In the genomic region with DNA sequence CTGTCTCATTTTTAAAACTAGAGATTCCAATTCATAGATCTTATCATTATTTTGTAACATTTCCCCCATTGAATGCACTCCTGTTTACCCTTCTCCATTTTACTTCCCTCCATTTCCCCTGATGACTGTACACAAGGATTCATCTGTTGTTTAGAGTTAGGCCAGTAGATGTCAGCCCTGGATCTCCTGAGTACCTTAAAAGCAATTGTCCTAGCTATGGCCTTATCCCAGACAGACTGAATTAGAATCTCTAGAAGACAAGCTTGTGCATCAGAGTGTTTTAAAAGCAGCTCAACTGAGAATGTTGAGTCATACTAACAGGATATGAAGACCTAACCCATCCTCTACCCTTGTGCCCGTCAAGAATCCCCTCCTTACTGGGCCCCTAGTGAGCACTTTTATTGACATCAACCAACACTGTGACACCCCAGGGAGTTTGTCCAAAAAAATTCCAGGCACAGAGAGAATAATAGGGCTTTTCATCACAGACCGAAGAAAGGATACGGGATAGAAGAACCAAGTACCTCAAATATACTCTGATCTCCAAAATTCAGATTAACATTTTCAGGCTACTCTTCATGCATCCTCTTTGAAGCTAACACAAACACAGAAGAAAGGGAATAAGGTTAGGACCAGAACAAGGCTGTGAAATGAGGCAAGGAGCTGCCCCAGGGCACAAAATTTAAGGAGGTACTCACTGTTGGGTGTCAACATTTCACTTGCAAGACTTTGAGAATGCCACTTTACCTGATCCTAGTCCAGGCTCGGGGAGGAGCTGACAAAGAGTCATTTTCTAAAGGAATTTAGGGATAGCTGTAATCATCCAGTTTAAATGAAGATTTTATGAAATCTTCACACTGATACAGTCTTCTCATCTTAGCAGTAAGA, we compare ENCODE assay signal across 9 cellular contexts. TPM values are rescaled to one million over a fixed set of nuclear protein-coding genes. Genes with fewer than 3 reads are reported as not detected.
DNase-seq lines count a peak whose midpoint lies in the region; ATAC-seq, FAIRE-seq and TF ChIP-seq lines count a peak whose summit lies in the region.
"Had no signal": no experiment of that assay in that cellular context is flagged by ENCODE, and none has a peak within 500 bp of the region (broad histone marks: within the 10 kb centered on the region; RNA-seq: fewer than 3 reads in every experiment).

No MANE protein-coding gene starts in this region.

- H2BK120ac ChIP-seq in trophoblast cell (ENCODE audit: insufficient read depth, low read length, poor library complexity), result no peak overlapping the region

- no peak overlapping the region for H3K18ac ChIP-seq in trophoblast cell (ENCODE audit: low read length)

- no peaks in the 10 kb centered on the region for H4K20me1 ChIP-seq in PC-9 (ENCODE audit: insufficient read depth)
- no peaks in the 10 kb centered on the region for H4K20me1 ChIP-seq in endothelial cell of umbilical vein (replicated peaks; ENCODE audit: control insufficient read depth, extremely low read depth, insufficient read depth, low read length)

- H2BK5ac ChIP-seq in trophoblast cell (ENCODE audit: low read depth, low read length, poor library complexity), result no peak overlapping the region

- WGBS in trophoblast cell (ENCODE audit: extremely low coverage, insufficient coverage, insufficient read length), result no CpG with 5 or more reads among the region's 4 CpGs

- H2BK12ac ChIP-seq in trophoblast cell (ENCODE audit: low read length), result no peak overlapping the region

- H3K9me1 ChIP-seq in endothelial cell of umbilical vein (replicated peaks; ENCODE audit: control insufficient read depth, extremely low read depth, insufficient read depth, low read length), result no peaks in the 10 kb centered on the region

- H3K9me2 ChIP-seq in PC-9 (ENCODE audit: insufficient read depth), result no peaks in the 10 kb centered on the region

- BruUV-seq in PC-9 (replicated peaks; lab: Mats Ljungman, UMichigan) (no TSS peak), endothelial cell of umbilical vein (replicated peaks; lab: Mats Ljungman, UMichigan) (no TSS peak)

- DNase-seq in DMS153 (lab: John Stamatoyannopoulos, UW) (peak; percentile 26), DMS153 treated with DMSO at 0.1 percent for 48 hours (lab: John Stamatoyannopoulos, UW; ENCODE audit: unreplicated experiment) (no peak), PC-9 (peak; percentile 40 to 79), endothelial cell of umbilical vein (ENCODE audit: low read depth, low spot score) (peak; percentile 25), trophoblast cell (peak; percentile 72 to 80), retina (no peak)

- H3K4me1 ChIP-seq in PC-9 (replicated peaks; ENCODE audit: insufficient read depth), result peaks cover 12% of the 10 kb centered on the region
- no peaks in the 10 kb centered on the region for H3K4me1 ChIP-seq in endothelial cell of umbilical vein (ENCODE audit: control insufficient read depth, extremely low read depth, insufficient read depth, low read length)
- peaks cover 2 to 6% of the 10 kb centered on the region in 2 experiments for H3K4me1 ChIP-seq in trophoblast cell (ENCODE audit: control insufficient read depth in 1 of 2, insufficient read depth in 2 of 2, low read length in 2 of 2)

- no peak overlapping the region for H4K12ac ChIP-seq in trophoblast cell (ENCODE audit: low read depth, low read length)

- FAIRE-seq in endothelial cell of umbilical vein (lab: Jason Lieb, UNC), result peak; percentile 65
- FAIRE-seq: A204.1 had no signal

- POLR2A ChIA-PET in PC-9 (lab: Charles Lee; ENCODE audit: unreplicated experiment) (interaction anchor here (0.6 to 1.5 kb wide), 7 partner anchors 12 to 389 kb away, joined by 3 to 8 read pairs (median 4); a partner anchor contains a TSS), endothelial cell of umbilical vein (lab: Charles Lee) (no interaction called here)

- H3K9me3 ChIP-seq in PC-9 (ENCODE audit: insufficient read depth, low read depth) (peaks cover 2% of the 10 kb centered on the region; the same call in 1 of the 2 replicates), endothelial cell of umbilical vein (replicated peaks; ENCODE audit: control insufficient read depth, insufficient read depth, low read length) (no peaks in the 10 kb centered on the region), trophoblast cell (ENCODE audit: insufficient read depth, low read depth, low read length) (no peaks in the 10 kb centered on the region)

- H3K27me3 ChIP-seq in PC-9 (ENCODE audit: insufficient read depth, low read depth) (no peaks in the 10 kb centered on the region), endothelial cell of umbilical vein (ENCODE audit: control insufficient read depth in 2 of 2, insufficient read depth in 2 of 2, low read length in 2 of 2) (peaks cover 0 to 7% of the 10 kb centered on the region in 2 experiments), trophoblast cell (ENCODE audit: insufficient read depth, low read length) (no peaks in the 10 kb centered on the region)

- H2AK5ac ChIP-seq in trophoblast cell (ENCODE audit: low read length), result no peak overlapping the region

- H3K14ac ChIP-seq in trophoblast cell (ENCODE audit: low read length), result no peak overlapping the region

- H2AFZ ChIP-seq in PC-9 (no peak overlapping the region), endothelial cell of umbilical vein (ENCODE audit: low read depth, low read length) (no peak overlapping the region), trophoblast cell (ENCODE audit: insufficient read depth, low read length, poor library complexity) (no peak overlapping the region)

- no peak overlapping the region for H4K91ac ChIP-seq in trophoblast cell (ENCODE audit: low read depth, low read length)

- no peak overlapping the region for H3K4ac ChIP-seq in trophoblast cell (ENCODE audit: low read depth, low read length)

- H3K27ac ChIP-seq in PC-9, result no peak overlapping the region
- H3K27ac ChIP-seq in endothelial cell of umbilical vein (ENCODE audit: insufficient read depth, low read depth, low read length), result no peak overlapping the region
- no peak overlapping the region for H3K27ac ChIP-seq in trophoblast cell (ENCODE audit: low read depth, low read length)

- ATAC-seq in GM19468 (IDR thresholded peaks at IDR 0.05; ENCODE audit: extremely low read depth, unreplicated experiment), result peak; percentile 89
- peak; percentile 94 for ATAC-seq in HG03460 (IDR thresholded peaks at IDR 0.05; ENCODE audit: unreplicated experiment)

- H3K9ac ChIP-seq in endothelial cell of umbilical vein (replicated peaks; ENCODE audit: extremely low read depth, insufficient read depth, low read length) (no peak overlapping the region), trophoblast cell (ENCODE audit: low read length) (no peak overlapping the region)

- H4K8ac ChIP-seq in trophoblast cell (ENCODE audit: low read depth, low read length), result no peak overlapping the region

- no peak overlapping the region for H3K4me2 ChIP-seq in PC-9
- H3K4me2 ChIP-seq in endothelial cell of umbilical vein (ENCODE audit: insufficient read depth, low read length), result no peak overlapping the region
- no peak overlapping the region for H3K4me2 ChIP-seq in trophoblast cell (ENCODE audit: low read length)

- intact Hi-C loops in PC-9 (cut with micrococcal nuclease; ENCODE audit: unreplicated experiment), result loop anchor here (1.0 to 10.0 kb wide), 7 partner anchors 38 to 467 kb away; no protein-coding TSS in a partner anchor
- intact Hi-C loops in endothelial cell of umbilical vein (cut with micrococcal nuclease), result no loop called here

- no peak overlapping the region for H3K23ac ChIP-seq in trophoblast cell (ENCODE audit: low read length)

- peaks cover 3% of the 10 kb centered on the region for H3K79me1 ChIP-seq in trophoblast cell (ENCODE audit: low read length)

- peak; percentile 80 for TF ChIP-seq CTCF in PC-9 (conservative IDR thresholded peaks at IDR 0.05)
- peak; percentile 4 to 15 for TF ChIP-seq CTCF in endothelial cell of umbilical vein (IDR thresholded peaks at IDR 0.05; ENCODE audit: extremely low read depth in 1 of 2, insufficient read depth in 1 of 2, low read depth in 1 of 2, low read length in 2 of 2)

- TF ChIP-seq POLR2A in endothelial cell of umbilical vein (IDR thresholded peaks at IDR 0.05; ENCODE audit: low read depth, low read length), result no peak

- dilution Hi-C loops in endothelial cell of umbilical vein (cut with MboI; ENCODE audit: extremely low pct_ligation_motif_present, low sequenced_read_pairs), result no loop called here

- H3K4me3 ChIP-seq in PC-9 (no peak overlapping the region), endothelial cell of umbilical vein (replicated peaks in 1 of 3; ENCODE audit: insufficient read depth in 1 of 3, low read depth in 1 of 3, low read length in 3 of 3) (no peak overlapping the region), trophoblast cell (ENCODE audit: low read depth, low read length) (no peak overlapping the region)

- H3K79me2 ChIP-seq in PC-9 (ENCODE audit: low read depth) (no peaks in the 10 kb centered on the region), endothelial cell of umbilical vein (ENCODE audit: control insufficient read depth, insufficient read depth, low read length) (no peaks in the 10 kb centered on the region), trophoblast cell (ENCODE audit: control insufficient read depth, insufficient read depth, low read length, poor library complexity) (no peaks in the 10 kb centered on the region)

- CTCF ChIA-PET in PC-9 (lab: Charles Lee) (interaction anchor here (0.5 to 3.0 kb wide), 17 partner anchors 12 to 1888 kb away, joined by 3 to 23 read pairs (median 5); a partner anchor contains a TSS), endothelial cell of umbilical vein (lab: Charles Lee) (interaction anchor here (0.7 to 2.2 kb wide), 10 partner anchors 22 to 465 kb away, joined by 3 to 31 read pairs (median 3); no protein-coding TSS in a partner anchor)

- H3F3A ChIP-seq in PC-9 (ENCODE audit: insufficient read depth, low read depth), result peaks cover 5% of the 10 kb centered on the region; the same call in 1 of the 2 replicates

- H3K36me3 ChIP-seq in PC-9 (ENCODE audit: low read depth), result no peaks in the 10 kb centered on the region
- no peaks in the 10 kb centered on the region for H3K36me3 ChIP-seq in endothelial cell of umbilical vein (ENCODE audit: control insufficient read depth in 2 of 2, extremely low read depth in 1 of 2, insufficient read depth in 2 of 2, low read length in 2 of 2)
- H3K36me3 ChIP-seq in trophoblast cell (ENCODE audit: control insufficient read depth in 1 of 2, insufficient read depth in 2 of 2, low read length in 2 of 2), result no peaks in the 10 kb centered on the region

RNA-seq across cellular contexts. Expression of a gene that starts 17.1 kb away (rescaled TPM):
- 45.1 and 54.7 TPM in 2 replicates for total RNA-seq in PC-9 (2021)
- not detected in 2 replicates for total RNA-seq in endothelial cell of umbilical vein
- not detected in 2 replicates for polyA plus RNA-seq in endothelial cell of umbilical vein
- not detected in 2 replicates for polyA plus RNA-seq in endothelial cell of umbilical vein (2011; cell fraction: cytosol; rRNA removed)
- polyA plus RNA-seq in endothelial cell of umbilical vein (2011; cell fraction: nucleus; rRNA removed), result not detected in 2 replicates
- not detected in 2 replicates for polyA plus RNA-seq in endothelial cell of umbilical vein (2012)
- not detected in 2 replicates for polyA minus RNA-seq in endothelial cell of umbilical vein
- not detected for polyA minus RNA-seq in endothelial cell of umbilical vein (2011; cell fraction: cytosol; rRNA and poly(A)+ RNA removed)
- not detected in 2 replicates for polyA minus RNA-seq in endothelial cell of umbilical vein (2011; cell fraction: nucleus; rRNA and poly(A)+ RNA removed)
- polyA plus RNA-seq in trophoblast cell (2013), result 7.3 and 7.8 TPM in 2 replicates

RNA-seq across cellular contexts. Expression of a gene that starts 36.0 kb away (rescaled TPM):
- total RNA-seq in PC-9 (2021), result 0.11 and 0.20 TPM in 2 replicates
- not detected in 2 replicates for total RNA-seq in endothelial cell of umbilical vein
- not detected in 2 replicates for polyA plus RNA-seq in endothelial cell of umbilical vein
- polyA plus RNA-seq in endothelial cell of umbilical vein (2011; cell fraction: cytosol; rRNA removed), result not detected in 2 replicates
- polyA plus RNA-seq in endothelial cell of umbilical vein (2011; cell fraction: nucleus; rRNA removed), result not detected in 2 replicates
- not detected in 2 replicates for polyA plus RNA-seq in endothelial cell of umbilical vein (2012)
- 0.22 and 0.40 TPM in 2 replicates for polyA minus RNA-seq in endothelial cell of umbilical vein
- not detected for polyA minus RNA-seq in endothelial cell of umbilical vein (2011; cell fraction: cytosol; rRNA and poly(A)+ RNA removed)
- polyA minus RNA-seq in endothelial cell of umbilical vein (2011; cell fraction: nucleus; rRNA and poly(A)+ RNA removed), result not detected in 2 replicates
- 0.46 and 0.49 TPM in 2 replicates for polyA plus RNA-seq in trophoblast cell (2013)

Comparison
In these comparisons a context has a peak if more than half of its experiments do, and no peak if none do; other contexts are left out.
1. DNase-seq: peak in DMS153 (single experiment), PC-9 (2 of 2), endothelial cell of umbilical vein (single experiment) and trophoblast cell (2 of 2); none in DMS153 treated with DMSO at 0.1 percent for 48 hours (single experiment) and retina (single experiment).
2. RNA of a gene that starts 17.1 kb away (total RNA-seq): 45.1 to 54.7 TPM in PC-9; not detected in endothelial cell of umbilical vein; every median in the first group is over 10 times any median in the second.